In the genomic region with DNA sequence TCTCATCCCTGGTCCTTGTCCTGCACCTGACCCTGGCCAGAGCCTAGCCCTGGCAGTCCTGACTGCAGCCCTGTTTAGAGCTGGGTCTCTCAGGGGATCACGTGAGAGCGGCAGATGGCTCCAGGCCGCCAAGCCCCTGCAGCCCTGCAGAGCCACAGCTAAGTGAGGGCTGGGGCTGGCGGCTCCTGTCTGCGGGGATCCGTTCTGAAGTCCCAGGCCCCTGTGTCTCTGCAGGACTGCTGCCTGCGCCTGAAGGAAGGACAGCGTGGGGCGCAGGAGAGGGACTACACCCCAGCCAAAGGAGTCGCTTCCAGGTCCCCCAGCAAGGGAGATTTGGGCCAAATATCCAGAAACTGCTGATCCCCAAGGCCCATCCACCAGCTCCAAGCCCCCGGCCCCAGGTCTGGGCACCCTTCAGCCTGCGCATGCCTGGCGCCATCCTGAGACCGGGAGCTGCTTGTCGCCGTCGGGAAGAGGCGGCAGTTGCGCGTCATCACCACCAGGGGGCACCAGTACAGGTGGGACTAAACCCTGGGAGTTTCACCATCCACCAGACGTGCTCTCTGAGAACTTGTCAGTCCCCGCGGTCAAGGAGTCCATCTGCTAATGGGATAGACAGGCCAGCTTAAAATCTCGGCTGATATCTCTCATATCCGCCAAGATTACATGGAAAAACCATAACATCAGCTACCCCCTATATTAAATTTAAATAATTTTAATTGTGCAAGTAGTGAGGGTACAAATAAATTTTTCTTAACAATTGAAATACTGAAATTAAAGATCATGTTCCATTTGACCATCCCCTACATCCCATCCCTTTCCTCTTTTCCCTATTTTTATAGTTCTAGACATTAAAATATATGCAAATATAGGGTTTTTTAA, we compare ENCODE assay signal across 8 cellular contexts. TPM values are rescaled to one million over a fixed set of nuclear protein-coding genes. Genes with fewer than 3 reads are reported as not detected.
DNase-seq lines count a peak whose midpoint lies in the region; ATAC-seq, FAIRE-seq and TF ChIP-seq lines count a peak whose summit lies in the region.

No MANE protein-coding gene starts in this region.

- H3K9me3 ChIP-seq in right atrium auricular region: no peaks in the 10 kb centered on the region

- TF ChIP-seq CTCF in right atrium auricular region (IDR thresholded peaks at IDR 0.05): peak; percentile 98 to 99

- peak; percentile 91 for FAIRE-seq in H54 (lab: Jason Lieb, UNC)

- H3K36me3 ChIP-seq in right atrium auricular region: no peaks in the 10 kb centered on the region

- ATAC-seq in activated naive CD8-positive, alpha-beta T cell treated with anti-CD3 and anti-CD28 coated beads, Interleukin-2, amount 10 ng/mL, durations not matched to agents 7 days and 5 days (ENCODE audit: low read depth): peak; percentile 52
- ATAC-seq in HG03521 (IDR thresholded peaks at IDR 0.05; ENCODE audit: unreplicated experiment): no peak

- in situ Hi-C loops in SK-MEL-5 (cut with HindIII; ENCODE audit: low pct_unique_long_range_greater_than_20kb, low sequenced_read_pairs): no loop called here

- DNase-seq in GM03348 (ENCODE audit: low spot score) (peak; percentile 88), H54 (ENCODE audit: insufficient read length, low spot score) (peak; percentile 91), LoVo (ENCODE audit: low spot score) (peak; percentile 88), SK-MEL-5 (ENCODE audit: low read depth, low spot score) (peak; percentile 88), right atrium auricular region (ENCODE audit: low spot score) (peak; percentile 84), retina (peak; percentile 94)
- peak; percentile 74 for DNase-seq in activated naive CD8-positive, alpha-beta T cell treated with anti-CD3 and anti-CD28 coated beads, Interleukin-2, amount 10 ng/mL, durations not matched to agents 7 days and 5 days

- H3K27ac ChIP-seq in right atrium auricular region: no peak overlapping the region

- no peaks in the 10 kb centered on the region for H3K36me3 Mint-ChIP-seq in activated naive CD8-positive, alpha-beta T cell treated with anti-CD3 and anti-CD28 coated beads, Interleukin-2, amount 10 ng/mL, durations not matched to agents 7 days and 5 days

- peak overlapping the region in 1 of 2 donors; percentile 32 for H3K4me3 ChIP-seq in right atrium auricular region

- H3K27ac Mint-ChIP-seq in activated naive CD8-positive, alpha-beta T cell treated with anti-CD3 and anti-CD28 coated beads, Interleukin-2, amount 10 ng/mL, durations not matched to agents 7 days and 5 days: no peak overlapping the region

- peaks cover 43% of the 10 kb centered on the region for H3K27me3 Mint-ChIP-seq in activated naive CD8-positive, alpha-beta T cell treated with anti-CD3 and anti-CD28 coated beads, Interleukin-2, amount 10 ng/mL, durations not matched to agents 7 days and 5 days

- POLR2A ChIA-PET in activated naive CD8-positive, alpha-beta T cell treated with anti-CD3 and anti-CD28 coated beads, Interleukin-2, amount 10 ng/mL, durations not matched to agents 7 days and 5 days (lab: Charles Lee): interaction anchor here (0.5 kb wide), 1 partner anchor 23 kb away, joined by 3 read pairs; no protein-coding TSS in a partner anchor

- no peaks in the 10 kb centered on the region for H3K4me1 Mint-ChIP-seq in activated naive CD8-positive, alpha-beta T cell treated with anti-CD3 and anti-CD28 coated beads, Interleukin-2, amount 10 ng/mL, durations not matched to agents 7 days and 5 days

- no peaks in the 10 kb centered on the region for H3K27me3 ChIP-seq in right atrium auricular region

- H3K4me3 Mint-ChIP-seq in activated naive CD8-positive, alpha-beta T cell treated with anti-CD3 and anti-CD28 coated beads, Interleukin-2, amount 10 ng/mL, durations not matched to agents 7 days and 5 days: no peak overlapping the region

- TF ChIP-seq POLR2A in H54 (IDR thresholded peaks at IDR 0.05; ENCODE audit: low read depth, low read length): 0 out of 2 replicates have a peak, but pooled peaks have one; percentile 8

- H3K9me3 Mint-ChIP-seq in activated naive CD8-positive, alpha-beta T cell treated with anti-CD3 and anti-CD28 coated beads, Interleukin-2, amount 10 ng/mL, durations not matched to agents 7 days and 5 days: no peaks in the 10 kb centered on the region

- peaks cover 0 to 10% of the 10 kb centered on the region in 2 donors for H3K4me1 ChIP-seq in right atrium auricular region

RNA-seq across cellular contexts. Expression of a gene that starts 25.1 kb away (rescaled TPM):
- total RNA-seq in SK-MEL-5 (2014; rRNA removed; shearing (Covaris generic)): not detected in 2 replicates
- not detected in 2 replicates for polyA plus RNA-seq in SK-MEL-5 (2015; cell fraction: cytosol; rRNA removed)
- not detected in 2 replicates for polyA plus RNA-seq in SK-MEL-5 (2015; cell fraction: nucleus; rRNA removed)
- not detected for total RNA-seq in activated naive CD8-positive, alpha-beta T cell treated with anti-CD3 and anti-CD28 coated beads, Interleukin-2, amount 10 ng/mL, durations not matched to agents 7 days and 5 days
- not detected for total RNA-seq in right atrium auricular region

RNA-seq across cellular contexts. Expression of a gene that starts 27.0 kb away (rescaled TPM):
- total RNA-seq in SK-MEL-5 (2014; rRNA removed; shearing (Covaris generic)): 0.03 and 0.08 TPM in 2 replicates
- polyA plus RNA-seq in SK-MEL-5 (2015; cell fraction: cytosol; rRNA removed): 0.15 and 0.24 TPM in 2 replicates
- 1.00 and 2.6 TPM in 2 replicates for polyA plus RNA-seq in SK-MEL-5 (2015; cell fraction: nucleus; rRNA removed)
- under 1 TPM in 1 of 2 experiments, not detected in 1; 0.23 TPM for total RNA-seq in activated naive CD8-positive, alpha-beta T cell treated with anti-CD3 and anti-CD28 coated beads, Interleukin-2, amount 10 ng/mL, durations not matched to agents 7 days and 5 days
- total RNA-seq in right atrium auricular region: 100 to 1,000 TPM; 353 to 517 TPM

Comparison
In these comparisons a context has a peak if more than half of its experiments do, and no peak if none do; other contexts are left out.
1. RNA of a gene that starts 27.0 kb away (total RNA-seq): 353 to 517 TPM in right atrium auricular region; 0.23 TPM in activated naive CD8-positive, alpha-beta T cell treated with anti-CD3 and anti-CD28 coated beads, Interleukin-2, amount 10 ng/mL, durations not matched to agents 7 days and 5 days and 0.03 to 0.08 TPM in SK-MEL-5; every median in the first group is over 100 times any median in the second.
2. Peak in every context shown above with its lines, with median percentiles within 50 percentile points of each other: DNase-seq.